8 cellular contexts compared by ENCODE assay signal in genomic region chr12:96425321-96425720, GRCh38. TPM values are rescaled to one million over a fixed set of nuclear protein-coding genes. Genes with fewer than 3 reads are reported as not detected.
DNase-seq lines count a peak whose midpoint lies in the region; ATAC-seq, FAIRE-seq and TF ChIP-seq lines count a peak whose summit lies in the region.

No MANE protein-coding gene starts in this region.

- H3K4me3 ChIP-seq in AG04449 (ENCODE audit: low read depth, low read length) (peak overlapping the region; percentile 15; the same call in 1 of the 2 replicates), MG63 (no peak overlapping the region), bronchial epithelial cell (ENCODE audit: low read depth, low read length) (no peak overlapping the region), esophagus muscularis mucosa (no peak overlapping the region)

- no peak for TF ChIP-seq POLR2A in esophagus muscularis mucosa (IDR thresholded peaks at IDR 0.05; ENCODE audit: low read depth)

- no peak overlapping the region for H3K27ac ChIP-seq in esophagus muscularis mucosa (replicated peaks in 1 of 4)

- no peak for FAIRE-seq in bronchial epithelial cell (lab: Jason Lieb, UNC)

- peak; percentile 81 for ATAC-seq in GM19035 (IDR thresholded peaks at IDR 0.05; ENCODE audit: unreplicated experiment)

- H3K9me3 ChIP-seq in MG63, result no peaks in the 10 kb centered on the region
- H3K9me3 ChIP-seq in esophagus muscularis mucosa, result no peaks in the 10 kb centered on the region

- TF ChIP-seq EP300 in esophagus muscularis mucosa (IDR thresholded peaks at IDR 0.05), result no peak

- intact Hi-C loops in esophagus muscularis mucosa (cut with DNase I), result no loop called here

- H3K27me3 ChIP-seq in MG63 (no peaks in the 10 kb centered on the region), bronchial epithelial cell (ENCODE audit: control insufficient read depth, insufficient read depth, low read length) (no peaks in the 10 kb centered on the region), esophagus muscularis mucosa (no peaks in the 10 kb centered on the region)

- H3K36me3 ChIP-seq in MG63 (no peaks in the 10 kb centered on the region), bronchial epithelial cell (ENCODE audit: control insufficient read depth, insufficient read depth, low read length) (no peaks in the 10 kb centered on the region), esophagus muscularis mucosa (no peaks in the 10 kb centered on the region)

- DNase-seq in AG04449 (ENCODE audit: low read depth, low spot score), result peak; percentile 87
- peak; percentile 43 for DNase-seq in MG63
- DNase-seq in bronchial epithelial cell (ENCODE audit: low read depth), result peak; percentile 80
- DNase-seq in amniotic stem cell (lab: John Stamatoyannopoulos, UW), result no peak
- no peak for DNase-seq in NCI-H524 (lab: John Stamatoyannopoulos, UW)
- no peak for DNase-seq in esophagus muscularis mucosa (ENCODE audit: extremely low spot score)
- DNase-seq in activated CD4-positive, CD25-positive, alpha-beta regulatory T cell (lab: John Stamatoyannopoulos, UW), result no peak

- TF ChIP-seq CTCF in AG04449 (IDR thresholded peaks at IDR 0.05; ENCODE audit: insufficient read depth, low read length, missing control alignments) (no peak), bronchial epithelial cell (IDR thresholded peaks at IDR 0.05; ENCODE audit: insufficient read depth, low read length, severe bottlenecking) (no peak), esophagus muscularis mucosa (IDR thresholded peaks at IDR 0.05) (no peak)

- CTCF ChIA-PET in AG04449 (lab: Yijun Ruan, JAX), result interaction anchor here (1.9 kb wide), 1 partner anchor 25 kb away, joined by 8 read pairs; the partner anchor contains the start of gene CDK17

- WGBS in esophagus muscularis mucosa, result 65% methylated on average over 3 of the region's 3 CpGs

- H3K4me1 ChIP-seq in esophagus muscularis mucosa, result peaks cover 8 to 18% (median 13%) of the 10 kb centered on the region in 4 donors

- POLR2A ChIA-PET in AG04449 (lab: Yijun Ruan, JAX), result interaction anchor here (1.0 kb wide), 1 partner anchor 20 kb away, joined by 4 read pairs; no protein-coding TSS in a partner anchor

RNA-seq across cellular contexts. Expression of gene CDK17, which starts 25.1 kb away (rescaled TPM):
- total RNA-seq in MG63 (2014; rRNA removed; shearing (Covaris generic); ENCODE audit: low replicate concordance), result 18.4 and 57.2 TPM in 2 replicates
- total RNA-seq in bronchial epithelial cell, result 28.3 and 34.5 TPM in 2 replicates
- total RNA-seq in esophagus muscularis mucosa, result 10 to 100 TPM; 56.2 to 96.9 (median 68.6) TPM

Comparison
In these comparisons a context has a peak if more than half of its experiments do, and no peak if none do; other contexts are left out.
1. DNase-seq: peak in AG04449 (single experiment), MG63 (single experiment) and bronchial epithelial cell (single experiment); none in amniotic stem cell (single experiment), NCI-H524 (0 of 2), esophagus muscularis mucosa (single experiment) and activated CD4-positive, CD25-positive, alpha-beta regulatory T cell (0 of 4).